ENCODE assay signal across 24 cellular contexts in genomic region chr10:75345738-75346137, GRCh38. TPM values are rescaled to one million over a fixed set of nuclear protein-coding genes. Genes with fewer than 3 reads are reported as not detected.
DNase-seq lines count a peak whose midpoint lies in the region; ATAC-seq, FAIRE-seq and TF ChIP-seq lines count a peak whose summit lies in the region.
"Had no signal": no experiment of that assay in that cellular context is flagged by ENCODE, and none has a peak within 500 bp of the region (broad histone marks: within the 10 kb centered on the region; RNA-seq: fewer than 3 reads in every experiment).

No MANE protein-coding gene starts in this region.

- POLR2A ChIA-PET in Panc1 (lab: Charles Lee) (no interaction called here), H1 (lab: Charles Lee; ENCODE audit: partially characterized antibody) (no interaction called here)

- peaks cover 10% of the 10 kb centered on the region for H3K9me3 Mint-ChIP-seq in neural progenitor cell
- H3K9me3 Mint-ChIP-seq: CD4-positive, CD25-positive, alpha-beta regulatory T cell; CD8-positive, alpha-beta T cell; HFFc6 had no signal

- H3K4me2 ChIP-seq in H1 (ENCODE audit: insufficient read depth in 1 of 2, low read depth in 2 of 2, low read length in 2 of 2) (no peak overlapping the region), neural progenitor cell (no peak overlapping the region)
- H3K4me2 ChIP-seq: BLaER1, GM23338 had no signal

- no peaks in the 10 kb centered on the region for H3F3A ChIP-seq in neural progenitor cell (ENCODE audit: low read depth)

- peak; percentile 38; the same call in 1 of the 2 replicates for ATAC-seq in Panc1
- ATAC-seq in GM21529 (IDR thresholded peaks at IDR 0.05; ENCODE audit: unreplicated experiment): no peak
- ATAC-seq: CD8-positive, alpha-beta T cell; GM23338 had no signal

- no peak overlapping the region for H4K91ac ChIP-seq in H1 (replicated peaks; ENCODE audit: insufficient read length, low read length)

- H3K18ac ChIP-seq in H1 (ENCODE audit: extremely low read depth, low read length): no peak overlapping the region

- no peaks in the 10 kb centered on the region for H3K36me3 ChIP-seq in Panc1 (ENCODE audit: control insufficient read depth, insufficient read depth, low read length)
- H3K36me3 ChIP-seq in H1 (ENCODE audit: control insufficient read depth in 2 of 4, insufficient read depth in 4 of 4, low read length in 3 of 4): no peaks in the 10 kb centered on the region
- H3K36me3 ChIP-seq in neural progenitor cell: no peaks in the 10 kb centered on the region
- H3K36me3 ChIP-seq: BLaER1, HAP-1 had no signal

- no peak overlapping the region for H3K14ac ChIP-seq in H1 (ENCODE audit: insufficient read length)

- H2BK15ac ChIP-seq in H1 (ENCODE audit: low read length): no peak overlapping the region

- no peak overlapping the region for H2BK5ac ChIP-seq in H1 (ENCODE audit: low read depth, low read length)

- peak overlapping the region; percentile 29 for H3K4ac ChIP-seq in H1 (replicated peaks; ENCODE audit: insufficient read length, low read depth, low read length)

- no peak for TF ChIP-seq POLR2A in H1 (IDR thresholded peaks at IDR 0.05; ENCODE audit: control extremely low read depth in 1 of 2, low read depth in 2 of 2, low read length in 2 of 2)

- no peaks in the 10 kb centered on the region for H3K79me1 ChIP-seq in H1 (ENCODE audit: low read depth, low read length)

- no peak overlapping the region for H3K23ac ChIP-seq in H1 (ENCODE audit: insufficient read length)

- no peaks in the 10 kb centered on the region for H3K23me2 ChIP-seq in H1 (ENCODE audit: low read depth, low read length)

- 96% methylated on average over 6 of the region's 6 CpGs; no CpG with 5 or more reads in 1 of the 2 experiments for WGBS in H1 (ENCODE audit: extremely low coverage in 1 of 2, insufficient coverage in 1 of 2, insufficient read length in 1 of 2, insufficient replicate concordance in 2 of 2, low coverage in 1 of 2, low lambda C conversion rate in 2 of 2, missing lambda C conversion rate in 1 of 2), 2 experiments

- DNase-seq in NCI-H146 (lab: John Stamatoyannopoulos, UW) (peak; percentile 21), NCI-H146 treated with DMSO at 0.1 percent for 48 hours (lab: John Stamatoyannopoulos, UW; ENCODE audit: unreplicated experiment) (no peak), Panc1 (ENCODE audit: low read depth, low spot score) (no peak), H1 (ENCODE audit: low read depth in 1 of 2, low spot score in 2 of 2) (no peak), neural progenitor cell (ENCODE audit: low spot score) (no peak), OCI-M2 (lab: John Stamatoyannopoulos, UW; ENCODE audit: unreplicated experiment) (no peak), NOMO-1 treated with DMSO at 0.1 percent for 48 hours (lab: John Stamatoyannopoulos, UW; ENCODE audit: unreplicated experiment) (no peak)
- DNase-seq: Caco-2; CD4-positive, CD25-positive, alpha-beta regulatory T cell; CD8-positive, alpha-beta T cell; DMS153; DND-41; HFFc6 had no signal

- BruUV-seq in Panc1 (replicated peaks; lab: Mats Ljungman, UMichigan): no TSS peak

- H3K9ac ChIP-seq in H1 (replicated peaks in 1 of 4; ENCODE audit: extremely low read depth in 1 of 4, low read depth in 3 of 4, low read length in 3 of 4): no peak overlapping the region
- H3K9ac ChIP-seq in neural progenitor cell: no peak overlapping the region
- H3K9ac ChIP-seq: BLaER1 had no signal

- in situ Hi-C loops in Panc1 (cut with HindIII; ENCODE audit: low pct_unique_long_range_greater_than_20kb, low sequenced_read_pairs): no loop called here

- H2AK5ac ChIP-seq in H1 (ENCODE audit: low read depth, low read length): no peak overlapping the region

- TF ChIP-seq RAD21 in H1 (IDR thresholded peaks at IDR 0.05 in 1 of 2, conservative IDR thresholded peaks at IDR 0.05 in 1 of 2; ENCODE audit: low read depth in 2 of 2, low read length in 2 of 2): no peak

- H3K4me1 ChIP-seq in Panc1 (ENCODE audit: control insufficient read depth, insufficient read depth, low read length) (no peaks in the 10 kb centered on the region), H1 (replicated peaks in 1 of 4; ENCODE audit: control insufficient read depth in 3 of 4, insufficient read depth in 4 of 4, low read length in 3 of 4) (peaks cover 0 to 3% (median 0%) of the 10 kb centered on the region in 4 experiments; a peak in 1 of 7 replicates), neural progenitor cell (no peaks in the 10 kb centered on the region)
- H3K4me1 ChIP-seq: Caco-2, HAP-1 had no signal

- TF ChIP-seq CTCF in Panc1 (IDR thresholded peaks at IDR 0.05) (no peak), H1 (IDR thresholded peaks at IDR 0.05; ENCODE audit: control extremely low read depth in 1 of 3, insufficient read depth in 1 of 3, low read depth in 1 of 3, low read length in 3 of 3) (no peak), neural progenitor cell (IDR thresholded peaks at IDR 0.05) (no peak)

- intact Hi-C loops in Panc1 (cut with micrococcal nuclease; ENCODE audit: unreplicated experiment): no loop called here

- H3K9me3 ChIP-seq in Panc1 (ENCODE audit: control insufficient read depth, insufficient read depth, low read depth, low read length) (no peaks in the 10 kb centered on the region), H1 (ENCODE audit: insufficient read depth in 2 of 2, low read depth in 1 of 2, low read length in 1 of 2) (no peaks in the 10 kb centered on the region), neural progenitor cell (ENCODE audit: low read depth) (no peaks in the 10 kb centered on the region)
- H3K9me3 ChIP-seq: Caco-2, HAP-1 had no signal

- peaks cover 6% of the 10 kb centered on the region for H3K4me1 Mint-ChIP-seq in neural progenitor cell
- H3K4me1 Mint-ChIP-seq: B cell; CD4-positive, CD25-positive, alpha-beta regulatory T cell had no signal

- no peak overlapping the region for H2BK120ac ChIP-seq in H1 (replicated peaks; ENCODE audit: low read depth, low read length)

- no peak for FAIRE-seq in H1 (lab: Jason Lieb, UNC)
- FAIRE-seq: A204.1, G401.6, GM12892, H54 had no signal

- H4K20me1 ChIP-seq in H1 (replicated peaks in 1 of 2; ENCODE audit: control insufficient read depth in 1 of 2, insufficient read depth in 2 of 2, low read length in 2 of 2) (no peaks in the 10 kb centered on the region), neural progenitor cell (ENCODE audit: low read depth) (no peaks in the 10 kb centered on the region)
- H4K20me1 ChIP-seq: BLaER1 had no signal

- CTCF ChIA-PET in Panc1 (lab: Charles Lee): no interaction called here
- CTCF ChIA-PET in H1 (lab: Charles Lee; ENCODE audit: partially characterized antibody): interaction anchor here (4.4 kb wide), 1 partner anchor 11 kb away, joined by 25 read pairs; no protein-coding TSS in a partner anchor

- no peak for TF ChIP-seq EP300 in H1 (IDR thresholded peaks at IDR 0.05; ENCODE audit: borderline replicate concordance in 1 of 2, low read depth in 2 of 2, low read length in 2 of 2)

- no peak overlapping the region for H2BK20ac ChIP-seq in H1 (ENCODE audit: low read length)

- H2BK12ac ChIP-seq in H1 (ENCODE audit: low read depth, low read length): no peak overlapping the region

- H4K8ac ChIP-seq in H1 (ENCODE audit: extremely low read depth, insufficient read depth, low read length): no peak overlapping the region

- no peak overlapping the region for H4K5ac ChIP-seq in H1 (ENCODE audit: insufficient read length, low read depth, low read length)

- no peak overlapping the region for H3K4me3 ChIP-seq in Panc1 (ENCODE audit: low read depth in 2 of 2, low read length in 2 of 2)
- no peak overlapping the region for H3K4me3 ChIP-seq in H1 (ENCODE audit: extremely low read depth in 1 of 4, insufficient read depth in 2 of 4, low read depth in 3 of 4, low read length in 4 of 4)
- no peak overlapping the region for H3K4me3 ChIP-seq in neural progenitor cell
- H3K4me3 ChIP-seq: BLaER1, GM23338, HAP-1 had no signal

- H3K36me3 Mint-ChIP-seq in neural progenitor cell: no peaks in the 10 kb centered on the region
- H3K36me3 Mint-ChIP-seq: CD4-positive, CD25-positive, alpha-beta regulatory T cell; CD8-positive, alpha-beta T cell had no signal

- H2AFZ ChIP-seq in H1 (ENCODE audit: low read length): no peak overlapping the region
- H2AFZ ChIP-seq in neural progenitor cell (replicated peaks): no peak overlapping the region
- H2AFZ ChIP-seq: GM23338 had no signal

- H3K4me3 Mint-ChIP-seq in neural progenitor cell: no peak overlapping the region
- H3K4me3 Mint-ChIP-seq: B cell; CD4-positive, CD25-positive, alpha-beta regulatory T cell; CD8-positive, alpha-beta T cell; GM23338; HFFc6 had no signal

- peaks cover 4% of the 10 kb centered on the region for H3K27me3 Mint-ChIP-seq in neural progenitor cell (ENCODE audit: insufficient read depth, low read depth)

- H3K56ac ChIP-seq in H1 (replicated peaks; ENCODE audit: insufficient read length, low read depth, low read length): no peak overlapping the region

- peaks cover 8% of the 10 kb centered on the region for H3K27me3 ChIP-seq in Panc1 (ENCODE audit: control insufficient read depth, insufficient read depth, low read length)
- H3K27me3 ChIP-seq in H1 (replicated peaks in 1 of 4; ENCODE audit: control insufficient read depth in 3 of 4, extremely low read depth in 1 of 4, insufficient read depth in 3 of 4, low read length in 3 of 4): no peaks in the 10 kb centered on the region
- H3K27me3 ChIP-seq in neural progenitor cell: no peaks in the 10 kb centered on the region
- H3K27me3 ChIP-seq: BLaER1 had no signal

- peak overlapping the region; percentile 89 for H3K27ac Mint-ChIP-seq in neural progenitor cell
- H3K27ac Mint-ChIP-seq: B cell; CD4-positive, CD25-positive, alpha-beta regulatory T cell; CD8-positive, alpha-beta T cell; GM23338; HFFc6 had no signal

- H3K27ac ChIP-seq in Panc1 (ENCODE audit: low read length): no peak overlapping the region
- H3K27ac ChIP-seq in H1 (ENCODE audit: low read depth, low read length): no peak overlapping the region
- H3K27ac ChIP-seq in neural progenitor cell: no peak overlapping the region
- H3K27ac ChIP-seq: 22Rv1, BLaER1, C4-2B had no signal

- H3K79me2 ChIP-seq in H1 (ENCODE audit: control insufficient read depth in 1 of 2, insufficient read depth in 2 of 2, low read length in 2 of 2) (no peaks in the 10 kb centered on the region), neural progenitor cell (ENCODE audit: low read depth) (no peaks in the 10 kb centered on the region)

TF ChIP-seq in H1, 55 proteins besides CTCF, POLR2A, EP300 and RAD21 (continues in another document):
- TF ChIP-seq CBX5 (IDR thresholded peaks at IDR 0.05; ENCODE audit: low read depth, low read length): no peak

RNA-seq across cellular contexts. Expression of gene ZNF503, which starts 55.8 kb away (rescaled TPM):
- total RNA-seq in Panc1 (2021; ENCODE audit: unreplicated experiment): 10.4 TPM
- polyA plus RNA-seq in Panc1 (2012; ENCODE audit: insufficient read length): 9.0 TPM
- 0.13 and 0.27 TPM in 2 replicates for total RNA-seq in H1 (2021; fragmentation: NEBNext Ultra II Directional; extraction: Animal tissue kit (Norgen Biotek cat#: 25700))
- 0.03 and 0.09 TPM in 2 replicates for polyA plus RNA-seq in H1 (2011; rRNA removed)
- polyA plus RNA-seq in H1 (2011; cell fraction: cytosol; rRNA removed): 0.05 TPM
- polyA plus RNA-seq in H1 (2011; cell fraction: nucleus; rRNA removed): 0.13 TPM
- 0.07 to 0.11 TPM (median 0.08 TPM) in 4 replicates for polyA plus RNA-seq in H1 (2012, experiment 1 of 2)
- 0.14 TPM for polyA plus RNA-seq in H1 (2012, experiment 2 of 2)
- polyA plus RNA-seq in H1 (2013, experiment 1 of 2): 0.20 TPM
- polyA plus RNA-seq in H1 (2013, experiment 2 of 2): 0.13 TPM
- not detected in 2 replicates for polyA minus RNA-seq in H1 (2011; rRNA and poly(A)+ RNA removed)
- not detected for polyA minus RNA-seq in H1 (2011; cell fraction: cytosol; rRNA and poly(A)+ RNA removed)
- 0.20 TPM for polyA minus RNA-seq in H1 (2011; cell fraction: nucleus; rRNA and poly(A)+ RNA removed)
- total RNA-seq in neural progenitor cell (ENCODE audit: low replicate concordance): 8.3 and 20.9 TPM in 2 replicates
- total RNA-seq: B cell; CD4-positive, CD25-positive, alpha-beta regulatory T cell; CD8-positive, alpha-beta T cell; GM23338 had no signal
- polyA plus RNA-seq: CD4-positive, CD25-positive, alpha-beta regulatory T cell had no signal
